1 cellular context compared by ENCODE assay signal in the genomic region with DNA sequence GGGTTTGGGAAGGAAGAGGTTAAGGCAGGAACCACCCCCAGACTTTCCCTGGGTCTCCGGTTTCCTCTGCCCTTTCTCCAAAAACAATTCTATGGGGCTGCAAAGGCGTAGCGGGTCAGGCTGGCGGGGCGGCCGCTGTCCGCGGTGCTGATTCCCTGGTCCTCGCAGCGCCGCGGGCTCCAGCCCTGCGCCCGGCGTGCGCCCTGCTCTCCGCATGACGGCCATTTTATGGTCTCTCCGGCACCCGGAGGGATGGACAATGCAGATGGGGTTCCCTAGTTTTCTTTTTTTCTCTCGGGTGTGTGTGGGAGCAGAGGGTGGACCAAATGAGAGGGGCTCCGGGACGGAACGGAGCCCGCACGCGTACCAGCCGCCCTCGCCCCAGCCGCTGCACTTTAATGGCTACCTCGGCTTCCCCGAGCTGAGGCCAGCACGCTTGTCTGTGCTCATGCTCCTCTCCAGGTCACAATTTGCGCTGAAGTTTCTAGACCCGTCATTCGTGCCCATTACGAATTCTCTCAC.
TF ChIP-seq lines count a peak whose summit lies in the region.

No MANE protein-coding gene starts in this region.

TF ChIP-seq in WTC11, 78 proteins besides CTCF, POLR2A, EP300 and RAD21 (continued from another document and continues in another):
- TF ChIP-seq AFF4 (CRISPR knock-in tag; IDR thresholded peaks at IDR 0.05; ENCODE audit: borderline replicate concordance) (peak; percentile 91; the same call in 1 of the 2 replicates), RELA (CRISPR knock-in tag; IDR thresholded peaks at IDR 0.05; ENCODE audit: borderline replicate concordance) (peak; percentile 92), JUN (CRISPR knock-in tag; IDR thresholded peaks at IDR 0.05) (peak; percentile 96), ESRRA (CRISPR knock-in tag; IDR thresholded peaks at IDR 0.05; ENCODE audit: borderline replicate concordance) (peak; percentile 95; the same call in 1 of the 2 replicates), ATF1 (CRISPR knock-in tag; IDR thresholded peaks at IDR 0.05) (peak; percentile 72; the same call in 1 of the 2 replicates), ELF4 (CRISPR knock-in tag; IDR thresholded peaks at IDR 0.05; ENCODE audit: low read depth) (0 out of 2 replicates have a peak, but pooled peaks have one; percentile 51), ATF2 (CRISPR knock-in tag; IDR thresholded peaks at IDR 0.05; ENCODE audit: borderline replicate concordance, low read depth) (0 out of 2 replicates have a peak, but pooled peaks have one; percentile 29), CBFB (CRISPR knock-in tag; IDR thresholded peaks at IDR 0.05; ENCODE audit: low read depth) (peak; percentile 68; the same call in 1 of the 2 replicates), NR2C2 (CRISPR knock-in tag; IDR thresholded peaks at IDR 0.05) (peak; percentile 73), TCF7 (CRISPR knock-in tag; IDR thresholded peaks at IDR 0.05; ENCODE audit: low read depth) (peak; percentile 71; the same call in 1 of the 2 replicates), HMGXB4 (CRISPR knock-in tag; IDR thresholded peaks at IDR 0.05) (peak; percentile 49; the same call in 1 of the 2 replicates), ZNF317 (CRISPR knock-in tag; IDR thresholded peaks at IDR 0.05; ENCODE audit: borderline replicate concordance, low read depth) (0 out of 2 replicates have a peak, but pooled peaks have one; percentile 19), PRRX2 (CRISPR knock-in tag; IDR thresholded peaks at IDR 0.05) (0 out of 2 replicates have a peak, but pooled peaks have one; percentile 69), NFYB (CRISPR knock-in tag; conservative IDR thresholded peaks at IDR 0.05; ENCODE audit: low read depth) (peak; percentile 35), NR1H2 (CRISPR knock-in tag; IDR thresholded peaks at IDR 0.05) (0 out of 2 replicates have a peak, but pooled peaks have one; percentile 40), IRF1 (CRISPR knock-in tag; IDR thresholded peaks at IDR 0.05) (peak; percentile 87), ZBTB21 (CRISPR knock-in tag; IDR thresholded peaks at IDR 0.05; ENCODE audit: borderline replicate concordance) (0 out of 2 replicates have a peak, but pooled peaks have one; percentile 17), EMX1 (CRISPR knock-in tag; IDR thresholded peaks at IDR 0.05) (no peak), FOXP1 (CRISPR knock-in tag; IDR thresholded peaks at IDR 0.05; ENCODE audit: borderline replicate concordance) (peak; percentile 97), KAT7 (CRISPR knock-in tag; IDR thresholded peaks at IDR 0.05; ENCODE audit: borderline replicate concordance) (peak; percentile 56; the same call in 1 of the 2 replicates)
- TF ChIP-seq, protein P1, sequence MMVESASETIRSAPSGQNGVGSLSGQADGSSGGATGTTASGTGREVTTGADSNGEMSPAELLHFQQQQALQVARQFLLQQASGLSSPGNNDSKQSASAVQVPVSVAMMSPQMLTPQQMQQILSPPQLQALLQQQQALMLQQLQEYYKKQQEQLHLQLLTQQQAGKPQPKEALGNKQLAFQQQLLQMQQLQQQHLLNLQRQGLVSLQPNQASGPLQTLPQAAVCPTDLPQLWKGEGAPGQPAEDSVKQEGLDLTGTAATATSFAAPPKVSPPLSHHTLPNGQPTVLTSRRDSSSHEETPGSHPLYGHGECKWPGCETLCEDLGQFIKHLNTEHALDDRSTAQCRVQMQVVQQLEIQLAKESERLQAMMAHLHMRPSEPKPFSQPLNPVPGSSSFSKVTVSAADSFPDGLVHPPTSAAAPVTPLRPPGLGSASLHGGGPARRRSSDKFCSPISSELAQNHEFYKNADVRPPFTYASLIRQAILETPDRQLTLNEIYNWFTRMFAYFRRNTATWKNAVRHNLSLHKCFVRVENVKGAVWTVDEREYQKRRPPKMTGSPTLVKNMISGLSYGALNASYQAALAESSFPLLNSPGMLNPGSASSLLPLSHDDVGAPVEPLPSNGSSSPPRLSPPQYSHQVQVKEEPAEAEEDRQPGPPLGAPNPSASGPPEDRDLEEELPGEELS (CRISPR knock-in tag; IDR thresholded peaks at IDR 0.05): peak; percentile 98
- TF ChIP-seq, protein P2, sequence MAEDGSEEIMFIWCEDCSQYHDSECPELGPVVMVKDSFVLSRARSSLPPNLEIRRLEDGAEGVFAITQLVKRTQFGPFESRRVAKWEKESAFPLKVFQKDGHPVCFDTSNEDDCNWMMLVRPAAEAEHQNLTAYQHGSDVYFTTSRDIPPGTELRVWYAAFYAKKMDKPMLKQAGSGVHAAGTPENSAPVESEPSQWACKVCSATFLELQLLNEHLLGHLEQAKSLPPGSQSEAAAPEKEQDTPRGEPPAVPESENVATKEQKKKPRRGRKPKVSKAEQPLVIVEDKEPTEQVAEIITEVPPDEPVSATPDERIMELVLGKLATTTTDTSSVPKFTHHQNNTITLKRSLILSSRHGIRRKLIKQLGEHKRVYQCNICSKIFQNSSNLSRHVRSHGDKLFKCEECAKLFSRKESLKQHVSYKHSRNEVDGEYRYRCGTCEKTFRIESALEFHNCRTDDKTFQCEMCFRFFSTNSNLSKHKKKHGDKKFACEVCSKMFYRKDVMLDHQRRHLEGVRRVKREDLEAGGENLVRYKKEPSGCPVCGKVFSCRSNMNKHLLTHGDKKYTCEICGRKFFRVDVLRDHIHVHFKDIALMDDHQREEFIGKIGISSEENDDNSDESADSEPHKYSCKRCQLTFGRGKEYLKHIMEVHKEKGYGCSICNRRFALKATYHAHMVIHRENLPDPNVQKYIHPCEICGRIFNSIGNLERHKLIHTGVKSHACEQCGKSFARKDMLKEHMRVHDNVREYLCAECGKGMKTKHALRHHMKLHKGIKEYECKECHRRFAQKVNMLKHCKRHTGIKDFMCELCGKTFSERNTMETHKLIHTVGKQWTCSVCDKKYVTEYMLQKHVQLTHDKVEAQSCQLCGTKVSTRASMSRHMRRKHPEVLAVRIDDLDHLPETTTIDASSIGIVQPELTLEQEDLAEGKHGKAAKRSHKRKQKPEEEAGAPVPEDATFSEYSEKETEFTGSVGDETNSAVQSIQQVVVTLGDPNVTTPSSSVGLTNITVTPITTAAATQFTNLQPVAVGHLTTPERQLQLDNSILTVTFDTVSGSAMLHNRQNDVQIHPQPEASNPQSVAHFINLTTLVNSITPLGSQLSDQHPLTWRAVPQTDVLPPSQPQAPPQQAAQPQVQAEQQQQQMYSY (CRISPR knock-in tag; IDR thresholded peaks at IDR 0.05): 0 out of 2 replicates have a peak, but pooled peaks have one; percentile 24
- TF ChIP-seq, protein P3, sequence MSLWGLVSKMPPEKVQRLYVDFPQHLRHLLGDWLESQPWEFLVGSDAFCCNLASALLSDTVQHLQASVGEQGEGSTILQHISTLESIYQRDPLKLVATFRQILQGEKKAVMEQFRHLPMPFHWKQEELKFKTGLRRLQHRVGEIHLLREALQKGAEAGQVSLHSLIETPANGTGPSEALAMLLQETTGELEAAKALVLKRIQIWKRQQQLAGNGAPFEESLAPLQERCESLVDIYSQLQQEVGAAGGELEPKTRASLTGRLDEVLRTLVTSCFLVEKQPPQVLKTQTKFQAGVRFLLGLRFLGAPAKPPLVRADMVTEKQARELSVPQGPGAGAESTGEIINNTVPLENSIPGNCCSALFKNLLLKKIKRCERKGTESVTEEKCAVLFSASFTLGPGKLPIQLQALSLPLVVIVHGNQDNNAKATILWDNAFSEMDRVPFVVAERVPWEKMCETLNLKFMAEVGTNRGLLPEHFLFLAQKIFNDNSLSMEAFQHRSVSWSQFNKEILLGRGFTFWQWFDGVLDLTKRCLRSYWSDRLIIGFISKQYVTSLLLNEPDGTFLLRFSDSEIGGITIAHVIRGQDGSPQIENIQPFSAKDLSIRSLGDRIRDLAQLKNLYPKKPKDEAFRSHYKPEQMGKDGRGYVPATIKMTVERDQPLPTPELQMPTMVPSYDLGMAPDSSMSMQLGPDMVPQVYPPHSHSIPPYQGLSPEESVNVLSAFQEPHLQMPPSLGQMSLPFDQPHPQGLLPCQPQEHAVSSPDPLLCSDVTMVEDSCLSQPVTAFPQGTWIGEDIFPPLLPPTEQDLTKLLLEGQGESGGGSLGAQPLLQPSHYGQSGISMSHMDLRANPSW (CRISPR knock-in tag; conservative IDR thresholded peaks at IDR 0.05; ENCODE audit: low read depth): no peak; the same call in 1 of the 2 replicates
- TF ChIP-seq, protein P4, sequence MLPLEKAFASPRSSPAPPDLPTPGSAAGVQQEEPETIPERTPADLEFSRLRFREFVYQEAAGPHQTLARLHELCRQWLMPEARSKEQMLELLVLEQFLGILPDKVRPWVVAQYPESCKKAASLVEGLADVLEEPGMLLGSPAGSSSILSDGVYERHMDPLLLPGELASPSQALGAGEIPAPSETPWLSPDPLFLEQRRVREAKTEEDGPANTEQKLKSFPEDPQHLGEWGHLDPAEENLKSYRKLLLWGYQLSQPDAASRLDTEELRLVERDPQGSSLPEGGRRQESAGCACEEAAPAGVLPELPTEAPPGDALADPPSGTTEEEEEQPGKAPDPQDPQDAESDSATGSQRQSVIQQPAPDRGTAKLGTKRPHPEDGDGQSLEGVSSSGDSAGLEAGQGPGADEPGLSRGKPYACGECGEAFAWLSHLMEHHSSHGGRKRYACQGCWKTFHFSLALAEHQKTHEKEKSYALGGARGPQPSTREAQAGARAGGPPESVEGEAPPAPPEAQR (CRISPR knock-in tag; IDR thresholded peaks at IDR 0.05): no peak
- TF ChIP-seq, protein P5, sequence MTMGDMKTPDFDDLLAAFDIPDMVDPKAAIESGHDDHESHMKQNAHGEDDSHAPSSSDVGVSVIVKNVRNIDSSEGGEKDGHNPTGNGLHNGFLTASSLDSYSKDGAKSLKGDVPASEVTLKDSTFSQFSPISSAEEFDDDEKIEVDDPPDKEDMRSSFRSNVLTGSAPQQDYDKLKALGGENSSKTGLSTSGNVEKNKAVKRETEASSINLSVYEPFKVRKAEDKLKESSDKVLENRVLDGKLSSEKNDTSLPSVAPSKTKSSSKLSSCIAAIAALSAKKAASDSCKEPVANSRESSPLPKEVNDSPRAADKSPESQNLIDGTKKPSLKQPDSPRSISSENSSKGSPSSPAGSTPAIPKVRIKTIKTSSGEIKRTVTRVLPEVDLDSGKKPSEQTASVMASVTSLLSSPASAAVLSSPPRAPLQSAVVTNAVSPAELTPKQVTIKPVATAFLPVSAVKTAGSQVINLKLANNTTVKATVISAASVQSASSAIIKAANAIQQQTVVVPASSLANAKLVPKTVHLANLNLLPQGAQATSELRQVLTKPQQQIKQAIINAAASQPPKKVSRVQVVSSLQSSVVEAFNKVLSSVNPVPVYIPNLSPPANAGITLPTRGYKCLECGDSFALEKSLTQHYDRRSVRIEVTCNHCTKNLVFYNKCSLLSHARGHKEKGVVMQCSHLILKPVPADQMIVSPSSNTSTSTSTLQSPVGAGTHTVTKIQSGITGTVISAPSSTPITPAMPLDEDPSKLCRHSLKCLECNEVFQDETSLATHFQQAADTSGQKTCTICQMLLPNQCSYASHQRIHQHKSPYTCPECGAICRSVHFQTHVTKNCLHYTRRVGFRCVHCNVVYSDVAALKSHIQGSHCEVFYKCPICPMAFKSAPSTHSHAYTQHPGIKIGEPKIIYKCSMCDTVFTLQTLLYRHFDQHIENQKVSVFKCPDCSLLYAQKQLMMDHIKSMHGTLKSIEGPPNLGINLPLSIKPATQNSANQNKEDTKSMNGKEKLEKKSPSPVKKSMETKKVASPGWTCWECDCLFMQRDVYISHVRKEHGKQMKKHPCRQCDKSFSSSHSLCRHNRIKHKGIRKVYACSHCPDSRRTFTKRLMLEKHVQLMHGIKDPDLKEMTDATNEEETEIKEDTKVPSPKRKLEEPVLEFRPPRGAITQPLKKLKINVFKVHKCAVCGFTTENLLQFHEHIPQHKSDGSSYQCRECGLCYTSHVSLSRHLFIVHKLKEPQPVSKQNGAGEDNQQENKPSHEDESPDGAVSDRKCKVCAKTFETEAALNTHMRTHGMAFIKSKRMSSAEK (CRISPR knock-in tag; IDR thresholded peaks at IDR 0.05; ENCODE audit: borderline replicate concordance): no peak
